In genomic region chr5:127589309-127590036, GRCh38 we compare ENCODE assay signal across 1 cellular context.
A peak's percentile ranks its signal among the peaks of the same experiment; 100 is the strongest.
TF ChIP-seq lines count a peak whose summit lies in the region.

No MANE protein-coding gene starts in this region.

TF ChIP-seq in GM12878, 131 proteins besides CTCF, POLR2A, EP300 and RAD21:
- no peak for TF ChIP-seq ZZZ3 (IDR thresholded peaks at IDR 0.05; ENCODE audit: control insufficient read depth, insufficient read length, low read depth)
- TF ChIP-seq DPF2 (IDR thresholded peaks at IDR 0.05), result peak; percentile 58; the same call in 1 of the 2 replicates
- TF ChIP-seq NR2F1 (conservative IDR thresholded peaks at IDR 0.05), result peak; percentile 68
- TF ChIP-seq PAX5 (IDR thresholded peaks at IDR 0.05; ENCODE audit: borderline replicate concordance, low read depth, low read length), result peak; percentile 75
- no peak for TF ChIP-seq MXI1 (IDR thresholded peaks at IDR 0.05; ENCODE audit: low read depth, low read length)
- TF ChIP-seq MTA2 (IDR thresholded peaks at IDR 0.05; ENCODE audit: low read depth), result peak; percentile 56; the same call in 1 of the 2 replicates
- peak; percentile 76 for TF ChIP-seq PBX3 (IDR thresholded peaks at IDR 0.05; ENCODE audit: insufficient replicate concordance, low read depth, low read length)
- TF ChIP-seq ZNF687 (IDR thresholded peaks at IDR 0.05), result 0 out of 2 replicates have a peak, but pooled peaks have one; percentile 54
- no peak for TF ChIP-seq ZNF622 (IDR thresholded peaks at IDR 0.05)
- TF ChIP-seq PKNOX1 (IDR thresholded peaks at IDR 0.05), result peak; percentile 89
- peak; percentile 60 for TF ChIP-seq IKZF1 (conservative IDR thresholded peaks at IDR 0.05)
- TF ChIP-seq TAF1 (IDR thresholded peaks at IDR 0.05; ENCODE audit: borderline replicate concordance, low read depth, low read length), result no peak
- TF ChIP-seq GATAD2B (conservative IDR thresholded peaks at IDR 0.05; ENCODE audit: low read depth), result 0 out of 2 replicates have a peak, but pooled peaks have one; percentile 38
- TF ChIP-seq MLLT1 (IDR thresholded peaks at IDR 0.05), result peak; percentile 56; the same call in 1 of the 2 replicates
- TF ChIP-seq RCOR1 (conservative IDR thresholded peaks at IDR 0.05; ENCODE audit: low read depth, low read length), result no peak
